ENCODE assay signal across 8 cellular contexts in genomic region chr11:65112226-65112550, GRCh38. TPM values are rescaled to one million over a fixed set of nuclear protein-coding genes. Genes with fewer than 3 reads are reported as not detected.
DNase-seq lines count a peak whose midpoint lies in the region; ATAC-seq and TF ChIP-seq lines count a peak whose summit lies in the region.

No MANE protein-coding gene starts in this region.

- H3K27me3 ChIP-seq in heart left ventricle, result peaks cover 0 to 5% (median 0%) of the 10 kb centered on the region in 9 donors
- no peaks in the 10 kb centered on the region for H3K27me3 ChIP-seq in mammary epithelial cell (ENCODE audit: insufficient read depth, low read length)

- H3K79me2 ChIP-seq in mammary epithelial cell (ENCODE audit: insufficient read depth, low read length), result peaks cover 22% of the 10 kb centered on the region

- TF ChIP-seq POLR2A in heart left ventricle (IDR thresholded peaks at IDR 0.05), result no peak

- H3K4me2 ChIP-seq in mammary epithelial cell (ENCODE audit: insufficient read depth, low read depth, low read length), result peak overlapping the region; percentile 91

- H2AFZ ChIP-seq in mammary epithelial cell (ENCODE audit: low read depth, low read length), result no peak overlapping the region

- TF ChIP-seq CTCF in heart left ventricle (IDR thresholded peaks at IDR 0.05) (no peak), mammary epithelial cell (conservative IDR thresholded peaks at IDR 0.05 in 1 of 2, IDR thresholded peaks at IDR 0.05 in 1 of 2; ENCODE audit: extremely low read depth in 1 of 2, insufficient read depth in 1 of 2, low read depth in 1 of 2, low read length in 2 of 2) (no peak)

- DNase-seq in heart left ventricle (peak in 1 of 5 donors; percentile 31), Right ventricle myocardium inferior (ENCODE audit: missing footprints) (no peak), mammary epithelial cell (no peak), middle frontal gyrus (ENCODE audit: extremely low spot score, low spot score) (no peak)
- DNase-seq in activated CD4-positive, CD25-positive, alpha-beta regulatory T cell treated with anti-CD3 and anti-CD28 coated beads, Interleukin-2, amount 50 U/mL, for 72 hours, result no peak
- DNase-seq in stimulated activated CD4-positive, alpha-beta T cell treated with anti-CD3 and anti-CD28 coated beads, Interleukin-4, amount 100 ng/mL, for 1 hour, result no peak

- BruUV-seq in mammary epithelial cell (replicated peaks; lab: Mats Ljungman, UMichigan), result no TSS peak

- intact Hi-C loops in heart left ventricle (cut with DNase I), result loop anchor here in 8 of 10 donors (5.0 to 10.0 kb wide), 9 partner anchors 70 to 415 kb away; partner anchors contain the start of genes CAPN1 (in 3 of the 8), ARL2 (in 2 of the 8), CDC42BPG (in 2 of the 8) and DPF2 (in 1 of the 8)
- intact Hi-C loops in Right ventricle myocardium inferior (cut with DNase I), result loop anchor here (5.0 kb wide), 1 partner anchor 150 kb away; the partner anchor contains the start of gene POLA2
- intact Hi-C loops in mammary epithelial cell (cut with micrococcal nuclease), result loop anchor here (5.0 kb wide), 1 partner anchor 220 kb away; the partner anchor contains the start of gene DPF2

- CTCF ChIA-PET in mammary epithelial cell (lab: Charles Lee; ENCODE audit: low non-redundant PET), result interaction anchor here (0.6 kb wide), 1 partner anchor 100 kb away, joined by 19 read pairs; no protein-coding TSS in a partner anchor

- WGBS in heart left ventricle, 4 donors, result 0 to 1% (median 1%) methylated on average over 12 to 28 of the region's 28 CpGs
- WGBS in mammary epithelial cell (ENCODE audit: low coverage, missing lambda C conversion rate), result no CpG with 5 or more reads among the region's 28 CpGs
- 0% methylated on average over 24 to 27 of the region's 28 CpGs for WGBS in mesodermal cell (ENCODE audit: insufficient coverage in 2 of 2), 2 experiments

- no peak for ATAC-seq in heart left ventricle
- ATAC-seq in Right ventricle myocardium inferior, result no peak
- ATAC-seq in HG02678 (IDR thresholded peaks at IDR 0.05; ENCODE audit: unreplicated experiment), result no peak

- H3K27ac ChIP-seq in heart left ventricle (peak overlapping the region in 11 of 12 donors; percentile 52 to 86 (median 79)), mammary epithelial cell (ENCODE audit: insufficient read depth, low read depth, low read length) (no peak overlapping the region), mesodermal cell (ENCODE audit: low read depth, low read length, severe bottlenecking) (peak overlapping the region; percentile 16)

- no peaks in the 10 kb centered on the region for H4K20me1 ChIP-seq in mammary epithelial cell (ENCODE audit: insufficient read depth, low read length)

- H3K4me1 ChIP-seq in heart left ventricle, result peaks cover 0 to 64% (median 46%) of the 10 kb centered on the region in 12 donors
- peaks cover 38% of the 10 kb centered on the region for H3K4me1 ChIP-seq in mammary epithelial cell (ENCODE audit: insufficient read depth, low read length)
- H3K4me1 ChIP-seq in mesodermal cell (ENCODE audit: control insufficient read depth, insufficient read depth, low read length, poor library complexity, severe bottlenecking), result peaks cover 24% of the 10 kb centered on the region

- H3K9ac ChIP-seq in mammary epithelial cell (ENCODE audit: insufficient read depth, low read length), result no peak overlapping the region

- dilution Hi-C loops in mammary epithelial cell (cut with HindIII; ENCODE audit: low sequenced_read_pairs), result loop anchor here (10.0 kb wide), 2 partner anchors 143 to 317 kb away; no protein-coding TSS in a partner anchor

- H3K9me3 ChIP-seq in heart left ventricle, result no peaks in the 10 kb centered on the region
- H3K9me3 ChIP-seq in mammary epithelial cell (replicated peaks; ENCODE audit: insufficient read depth, low read length), result no peaks in the 10 kb centered on the region
- H3K9me3 ChIP-seq in mesodermal cell (ENCODE audit: control insufficient read depth, low read length), result no peaks in the 10 kb centered on the region

- H3K36me3 ChIP-seq in heart left ventricle (peaks cover 0 to 37% (median 29%) of the 10 kb centered on the region in 9 donors), mammary epithelial cell (ENCODE audit: insufficient read depth, low read length) (no peaks in the 10 kb centered on the region), mesodermal cell (ENCODE audit: control insufficient read depth, insufficient read depth, low read length) (peaks cover 38% of the 10 kb centered on the region)

- in situ Hi-C loops in mammary epithelial cell (cut with MboI; ENCODE audit: low sequenced_read_pairs in 2 of 2), result no loop called here

- peak overlapping the region; percentile 38 to 90 (median 61) for H3K4me3 ChIP-seq in heart left ventricle
- peak overlapping the region; percentile 45 to 51 (median 49) for H3K4me3 ChIP-seq in mammary epithelial cell (replicated peaks in 1 of 3; ENCODE audit: insufficient read depth in 1 of 3, low read depth in 2 of 3, low read length in 3 of 3)
- H3K4me3 ChIP-seq in mesodermal cell (ENCODE audit: extremely low read depth, insufficient read depth, low read length, poor library complexity, severe bottlenecking), result peak overlapping the region; percentile 81

RNA-seq across cellular contexts. Expression of gene TM7SF2, which starts 0.5 kb away (rescaled TPM):
- 100 to 1,000 TPM in 3 of 9 donors, 10 to 100 TPM in 6; 25.1 to 752 (median 78.6) TPM for total RNA-seq in heart left ventricle
- polyA plus RNA-seq in heart left ventricle, result 10 to 100 TPM; 17.6 to 59.9 TPM
- 53.1 TPM for total RNA-seq in Right ventricle myocardium inferior
- 10 to 100 TPM in 1 of 2 donors, 1 to 10 TPM in 1; 8.7 to 10.1 TPM for total RNA-seq in mammary epithelial cell
- polyA plus RNA-seq in mammary epithelial cell, result 17.2 TPM
- 54.8 TPM for polyA minus RNA-seq in mammary epithelial cell
- polyA plus RNA-seq in mesodermal cell (2013, experiment 1 of 2), result 40.0 TPM
- polyA plus RNA-seq in mesodermal cell (2013, experiment 2 of 2), result 40.8 TPM

RNA-seq across cellular contexts. Expression of gene ZNHIT2, which starts 5.3 kb away (rescaled TPM):
- total RNA-seq in heart left ventricle (10 to 100 TPM in 1 of 9 donors, 1 to 10 TPM in 8; 5.5 to 14.3 (median 7.3) TPM), Right ventricle myocardium inferior (5.8 TPM), mammary epithelial cell (10 to 100 TPM; 13.6 to 15.2 TPM)
- polyA plus RNA-seq in heart left ventricle (10 to 100 TPM; 12.4 to 15.5 TPM), mammary epithelial cell (6.9 TPM)
- 0.67 TPM for polyA minus RNA-seq in mammary epithelial cell
- polyA plus RNA-seq in mesodermal cell (2013, experiment 1 of 2), result 7.3 TPM
- polyA plus RNA-seq in mesodermal cell (2013, experiment 2 of 2), result 4.8 TPM

RNA-seq across cellular contexts. Expression of gene FAU, which starts 9.7 kb away (rescaled TPM):
- total RNA-seq in heart left ventricle (100 to 1,000 TPM; 388 to 652 (median 636) TPM), Right ventricle myocardium inferior (714 TPM), mammary epithelial cell (100 to 1,000 TPM; 107 to 637 TPM)
- polyA plus RNA-seq in heart left ventricle (1,000 to 10,000 TPM in 1 of 2 donors, 100 to 1,000 TPM in 1; 973 to 1,119 TPM), mammary epithelial cell (428 TPM)
- 317 TPM for polyA minus RNA-seq in mammary epithelial cell
- 921 TPM for polyA plus RNA-seq in mesodermal cell (2013, experiment 1 of 2)
- 789 TPM for polyA plus RNA-seq in mesodermal cell (2013, experiment 2 of 2)

RNA-seq across cellular contexts. Expression of gene MRPL49, which starts 9.9 kb away (rescaled TPM):
- total RNA-seq in heart left ventricle, result 10 to 100 TPM; 33.1 to 66.6 (median 42.1) TPM
- 10 to 100 TPM; 13.7 to 59.2 TPM for polyA plus RNA-seq in heart left ventricle
- total RNA-seq in Right ventricle myocardium inferior, result 35.8 TPM
- 10 to 100 TPM; 54.7 to 56.5 TPM for total RNA-seq in mammary epithelial cell
- 64.7 TPM for polyA plus RNA-seq in mammary epithelial cell
- polyA minus RNA-seq in mammary epithelial cell, result 52.3 TPM
- 38.0 TPM for polyA plus RNA-seq in mesodermal cell (2013, experiment 1 of 2)
- 31.1 TPM for polyA plus RNA-seq in mesodermal cell (2013, experiment 2 of 2)

RNA-seq across cellular contexts. Expression of gene VPS51, which starts 16.2 kb away (rescaled TPM):
- total RNA-seq in heart left ventricle (100 to 1,000 TPM in 6 of 9 donors, 10 to 100 TPM in 3; 78.4 to 165 (median 106) TPM), Right ventricle myocardium inferior (95.2 TPM), mammary epithelial cell (100 to 1,000 TPM in 1 of 2 donors, 10 to 100 TPM in 1; 78.4 to 125 TPM)
- polyA plus RNA-seq in heart left ventricle (10 to 100 TPM; 94.2 to 94.3 TPM), mammary epithelial cell (50.2 TPM)
- 142 TPM for polyA minus RNA-seq in mammary epithelial cell
- polyA plus RNA-seq in mesodermal cell (2013, experiment 1 of 2), result 63.4 TPM
- polyA plus RNA-seq in mesodermal cell (2013, experiment 2 of 2), result 52.9 TPM
